10 cellular contexts compared by ENCODE assay signal in genomic region chr9:114371343-114371985, GRCh38. TPM values are rescaled to one million over a fixed set of nuclear protein-coding genes. Genes with fewer than 3 reads are reported as not detected.
DNase-seq lines count a peak whose midpoint lies in the region; ATAC-seq and TF ChIP-seq lines count a peak whose summit lies in the region.
"Had no signal": no experiment of that assay in that cellular context is flagged by ENCODE, and none has a peak within 500 bp of the region (broad histone marks: within the 10 kb centered on the region; RNA-seq: fewer than 3 reads in every experiment).

No MANE protein-coding gene starts in this region.

- no peak for ATAC-seq in activated CD8-positive, alpha-beta T cell treated with anti-CD3 and anti-CD28 coated beads for 36 hours
- ATAC-seq in HG02588 (IDR thresholded peaks at IDR 0.05; ENCODE audit: unreplicated experiment): no peak

- no peak for DNase-seq in activated naive CD4-positive, alpha-beta T cell treated with anti-CD3 and anti-CD28 coated beads for 36 hours
- DNase-seq in activated naive CD4-positive, alpha-beta T cell treated with Interleukin-2 at 50 U/mL for 16 hours: no peak
- DNase-seq in activated CD8-positive, alpha-beta T cell treated with anti-CD3 and anti-CD28 coated beads for 36 hours: no peak
- peak in 1 of 3 donors; percentile 22 for DNase-seq in immature natural killer cell
- no peak for DNase-seq in transverse colon
- no peak for DNase-seq in GOT3 (lab: John Stamatoyannopoulos, UW)
- DNase-seq in midbrain (lab: John Stamatoyannopoulos, UW): no peak
- DNase-seq: SW 1271 had no signal

- intact Hi-C loops in activated naive CD4-positive, alpha-beta T cell treated with anti-CD3 and anti-CD28 coated beads for 36 hours (cut with micrococcal nuclease): loop anchor here (5.0 to 10.0 kb wide), 2 partner anchors 34 to 857 kb away; no protein-coding TSS in a partner anchor
- intact Hi-C loops in activated CD8-positive, alpha-beta T cell treated with anti-CD3 and anti-CD28 coated beads for 36 hours (cut with micrococcal nuclease): no loop called here
- intact Hi-C loops in transverse colon (cut with DNase I; ENCODE audit: low total_unique reads): no loop called here

- in situ Hi-C loops in transverse colon (cut with MboI; ENCODE audit: low pct_ligation_motif_present in 1 of 4, low pct_unique_long_range_greater_than_20kb in 1 of 4, low sequenced_read_pairs in 3 of 4): no loop called here

- TF ChIP-seq EP300 in transverse colon (IDR thresholded peaks at IDR 0.05; ENCODE audit: low read depth): no peak

- peaks cover 5 to 53% (median 12%) of the 10 kb centered on the region in 4 donors for H3K4me1 ChIP-seq in transverse colon
- H3K4me1 ChIP-seq: parathyroid adenoma had no signal

- peak overlapping the region; percentile 60 to 80 (median 76) for H3K27ac ChIP-seq in transverse colon
- H3K27ac ChIP-seq: parathyroid adenoma had no signal

- POLR2A ChIA-PET in activated CD8-positive, alpha-beta T cell treated with anti-CD3 and anti-CD28 coated beads for 36 hours (lab: Charles Lee): interaction anchor here (1.0 to 14.2 kb wide), 5 partner anchors 9 to 22 kb away, joined by 3 to 351 read pairs (median 6); partner anchors contain the start of gene AKNA

- CTCF ChIA-PET in activated naive CD4-positive, alpha-beta T cell treated with anti-CD3 and anti-CD28 coated beads for 36 hours (lab: Charles Lee): interaction anchor here (1.0 to 2.4 kb wide), 8 partner anchors 10 to 34 kb away, joined by 3 to 14 read pairs (median 4); partner anchors contain the start of gene AKNA
- CTCF ChIA-PET in activated CD8-positive, alpha-beta T cell treated with anti-CD3 and anti-CD28 coated beads for 36 hours (lab: Charles Lee): interaction anchor here (0.9 to 4.2 kb wide), 2 partner anchors 15 to 33 kb away, joined by 3 to 72 read pairs; partner anchors contain the start of gene AKNA

- no peak overlapping the region for H3K4me3 ChIP-seq in transverse colon

- peaks cover 66% of the 10 kb centered on the region for H3K36me3 Mint-ChIP-seq in activated naive CD4-positive, alpha-beta T cell treated with anti-CD3 and anti-CD28 coated beads for 36 hours (ENCODE audit: low read depth)
- H3K36me3 Mint-ChIP-seq in activated CD8-positive, alpha-beta T cell treated with anti-CD3 and anti-CD28 coated beads for 36 hours (ENCODE audit: low read depth): peaks cover 90% of the 10 kb centered on the region
- peaks cover 27 to 55% (median 40%) of the 10 kb centered on the region in 3 donors for H3K36me3 Mint-ChIP-seq in immature natural killer cell

- no peaks in the 10 kb centered on the region for H3K27me3 ChIP-seq in transverse colon

- TF ChIP-seq POLR2A in transverse colon (IDR thresholded peaks at IDR 0.05): no peak

- peaks cover 83% of the 10 kb centered on the region for H3K4me1 Mint-ChIP-seq in activated naive CD4-positive, alpha-beta T cell treated with anti-CD3 and anti-CD28 coated beads for 36 hours (ENCODE audit: low read depth)
- H3K4me1 Mint-ChIP-seq in activated CD8-positive, alpha-beta T cell treated with anti-CD3 and anti-CD28 coated beads for 36 hours (ENCODE audit: low read depth): peaks cover 90% of the 10 kb centered on the region
- peaks cover 93% of the 10 kb centered on the region in 2 donors for H3K4me1 Mint-ChIP-seq in immature natural killer cell

- peak overlapping the region; percentile 95 for H3K27ac Mint-ChIP-seq in activated naive CD4-positive, alpha-beta T cell treated with anti-CD3 and anti-CD28 coated beads for 36 hours
- H3K27ac Mint-ChIP-seq in activated CD8-positive, alpha-beta T cell treated with anti-CD3 and anti-CD28 coated beads for 36 hours: peak overlapping the region; percentile 89
- H3K27ac Mint-ChIP-seq in immature natural killer cell: peak overlapping the region; percentile 90 to 97 (median 94)

- H3K4me3 Mint-ChIP-seq in activated naive CD4-positive, alpha-beta T cell treated with anti-CD3 and anti-CD28 coated beads for 36 hours: peak overlapping the region; percentile 67
- peak overlapping the region; percentile 72 for H3K4me3 Mint-ChIP-seq in activated CD8-positive, alpha-beta T cell treated with anti-CD3 and anti-CD28 coated beads for 36 hours
- H3K4me3 Mint-ChIP-seq in immature natural killer cell: peak overlapping the region; percentile 71 to 85 (median 81)

- H3K9me3 ChIP-seq in transverse colon: no peaks in the 10 kb centered on the region

- WGBS in transverse colon (ENCODE audit: low coverage in 1 of 2), 2 donors: 89% methylated on average over 7 of the region's 7 CpGs; no CpG with 5 or more reads in 1 of the 2 donors

- H3K27me3 Mint-ChIP-seq in activated naive CD4-positive, alpha-beta T cell treated with anti-CD3 and anti-CD28 coated beads for 36 hours (ENCODE audit: low read depth): no peaks in the 10 kb centered on the region
- H3K27me3 Mint-ChIP-seq in activated CD8-positive, alpha-beta T cell treated with anti-CD3 and anti-CD28 coated beads for 36 hours: no peaks in the 10 kb centered on the region
- peaks cover 55 to 85% (median 76%) of the 10 kb centered on the region in 3 donors for H3K27me3 Mint-ChIP-seq in immature natural killer cell (ENCODE audit: low read depth in 3 of 3)

- peaks cover 0 to 2% (median 0%) of the 10 kb centered on the region in 4 donors for H3K36me3 ChIP-seq in transverse colon

- no peak for TF ChIP-seq CTCF in activated CD8-positive, alpha-beta T cell treated with anti-CD3 and anti-CD28 coated beads for 36 hours (IDR thresholded peaks at IDR 0.05)
- no peak for TF ChIP-seq CTCF in transverse colon (IDR thresholded peaks at IDR 0.05)

- H3K9me3 Mint-ChIP-seq in activated naive CD4-positive, alpha-beta T cell treated with anti-CD3 and anti-CD28 coated beads for 36 hours: no peaks in the 10 kb centered on the region
- H3K9me3 Mint-ChIP-seq in activated CD8-positive, alpha-beta T cell treated with anti-CD3 and anti-CD28 coated beads for 36 hours: no peaks in the 10 kb centered on the region
- peaks cover 0 to 4% (median 0%) of the 10 kb centered on the region in 6 donors for H3K9me3 Mint-ChIP-seq in immature natural killer cell

RNA-seq across cellular contexts. Expression of gene AKNA, which starts 16.3 kb away (rescaled TPM):
- 100 to 1,000 TPM; 107 to 118 TPM for total RNA-seq in activated naive CD4-positive, alpha-beta T cell treated with anti-CD3 and anti-CD28 coated beads for 36 hours
- total RNA-seq in activated CD8-positive, alpha-beta T cell treated with anti-CD3 and anti-CD28 coated beads for 36 hours: 100 to 1,000 TPM; 166 to 167 TPM
- polyA plus RNA-seq in immature natural killer cell: 10 to 100 TPM in 2 of 3 donors, 1 to 10 TPM in 1; 4.0 to 56.3 (median 13.8) TPM
- total RNA-seq in transverse colon: 10 to 100 TPM; 34.8 to 63.2 (median 48.6) TPM

RNA-seq across cellular contexts. Expression of gene ORM2, which starts 41.8 kb away (rescaled TPM):
- total RNA-seq in activated naive CD4-positive, alpha-beta T cell treated with anti-CD3 and anti-CD28 coated beads for 36 hours: not detected
- total RNA-seq in activated CD8-positive, alpha-beta T cell treated with anti-CD3 and anti-CD28 coated beads for 36 hours: not detected
- polyA plus RNA-seq in immature natural killer cell: not detected
- total RNA-seq in transverse colon: not detected

RNA-seq across cellular contexts. Expression of gene ORM1, which starts 48.6 kb away (rescaled TPM):
- total RNA-seq in activated naive CD4-positive, alpha-beta T cell treated with anti-CD3 and anti-CD28 coated beads for 36 hours: not detected
- total RNA-seq in activated CD8-positive, alpha-beta T cell treated with anti-CD3 and anti-CD28 coated beads for 36 hours: not detected
- not detected for polyA plus RNA-seq in immature natural killer cell
- total RNA-seq in transverse colon: not detected
